ENCODE assay signal across 9 cellular contexts in genomic region chr4:86544313-86544966, GRCh38. TPM values are rescaled to one million over a fixed set of nuclear protein-coding genes. Genes with fewer than 3 reads are reported as not detected.
DNase-seq lines count a peak whose midpoint lies in the region; ATAC-seq, FAIRE-seq and TF ChIP-seq lines count a peak whose summit lies in the region.
"Had no signal": no experiment of that assay in that cellular context is flagged by ENCODE, and none has a peak within 500 bp of the region (broad histone marks: within the 10 kb centered on the region; RNA-seq: fewer than 3 reads in every experiment).

No MANE protein-coding gene starts in this region.

- no peaks in the 10 kb centered on the region for H3K9me3 Mint-ChIP-seq in T-cell

- no peak for TF ChIP-seq EP300 in gastroesophageal sphincter (IDR thresholded peaks at IDR 0.05)

- peak overlapping the region in 2 of 3 donors; percentile 6 to 21 for H3K4me3 Mint-ChIP-seq in T-cell

- no peaks in the 10 kb centered on the region for H3K4me1 ChIP-seq in gastroesophageal sphincter

- H3K9me3 ChIP-seq in gastroesophageal sphincter: no peaks in the 10 kb centered on the region

- peaks cover 21 to 26% (median 24%) of the 10 kb centered on the region in 3 donors for H3K4me1 Mint-ChIP-seq in T-cell

- peak overlapping the region; percentile 91 to 93 for H3K27ac Mint-ChIP-seq in T-cell

- TF ChIP-seq POLR2A in gastroesophageal sphincter (IDR thresholded peaks at IDR 0.05): no peak

- H3K27me3 ChIP-seq in gastroesophageal sphincter: no peaks in the 10 kb centered on the region

- peak; percentile 37 for DNase-seq in GM10248 (ENCODE audit: extremely low spot score)
- no peak for DNase-seq in T-cell
- no peak for DNase-seq in epidermal melanocyte (ENCODE audit: insufficient read length, low spot score)
- DNase-seq in activated naive CD4-positive, alpha-beta T cell treated with Interleukin-2 at 50 U/mL for 16 hours: no peak
- no peak for DNase-seq in frontal cortex (ENCODE audit: low spot score in 2 of 2)
- DNase-seq: SHP77 had no signal

- TF ChIP-seq CTCF in GM10248 (IDR thresholded peaks at IDR 0.05; ENCODE audit: control extremely low read depth, extremely low read depth, low read depth, missing control alignments): no peak
- no peak for TF ChIP-seq CTCF in gastroesophageal sphincter (IDR thresholded peaks at IDR 0.05)

- POLR2A ChIA-PET in GM10248 (lab: Yijun Ruan, JAX) (no interaction called here), T-cell (lab: Charles Lee) (no interaction called here)

- H3K27me3 Mint-ChIP-seq in T-cell: peaks cover 3% of the 10 kb centered on the region in 2 donors

- peak; percentile 72 for ATAC-seq in GM19324 (IDR thresholded peaks at IDR 0.05; ENCODE audit: low FRiP score, unreplicated experiment)
- ATAC-seq in HG02970 (IDR thresholded peaks at IDR 0.05; ENCODE audit: low FRiP score, unreplicated experiment): peak; percentile 78
- ATAC-seq in T-cell (replicated peaks in 1 of 4): peak in 3 of 4 experiments; percentile 27 to 82 (median 64)
- no peak for ATAC-seq in gastroesophageal sphincter

- CTCF ChIA-PET in GM10248 (lab: Yijun Ruan, JAX): interaction anchor here (2.4 kb wide), 1 partner anchor 46 kb away, joined by 13 read pairs; no protein-coding TSS in a partner anchor
- CTCF ChIA-PET in T-cell (lab: Charles Lee): interaction anchor here in 1 of 2 donors (0.7 kb wide), 1 partner anchor 25 kb away, joined by 3 read pairs; no protein-coding TSS in a partner anchor

- no peaks in the 10 kb centered on the region for H3K36me3 ChIP-seq in gastroesophageal sphincter

- no peak overlapping the region for H3K4me3 ChIP-seq in gastroesophageal sphincter

- H3K36me3 Mint-ChIP-seq in T-cell: no peaks in the 10 kb centered on the region

- no peak overlapping the region for H3K27ac ChIP-seq in gastroesophageal sphincter

- WGBS in gastroesophageal sphincter (ENCODE audit: low coverage in 1 of 2), 2 donors: 20 to 69% methylated on average over 2 of the region's 2 CpGs

- no peak for FAIRE-seq in frontal cortex (lab: Jason Lieb, UNC)

RNA-seq across cellular contexts. Expression of gene PTPN13, which starts 49.7 kb away (rescaled TPM):
- total RNA-seq in T-cell: 1 to 10 TPM in 4 of 5 donors, under 1 TPM in 1; 0.90 to 8.1 (median 5.2) TPM
- 10 to 100 TPM; 12.8 to 22.7 (median 20.7) TPM for total RNA-seq in gastroesophageal sphincter
- total RNA-seq in frontal cortex: 55.8 TPM
